In the genomic region with DNA sequence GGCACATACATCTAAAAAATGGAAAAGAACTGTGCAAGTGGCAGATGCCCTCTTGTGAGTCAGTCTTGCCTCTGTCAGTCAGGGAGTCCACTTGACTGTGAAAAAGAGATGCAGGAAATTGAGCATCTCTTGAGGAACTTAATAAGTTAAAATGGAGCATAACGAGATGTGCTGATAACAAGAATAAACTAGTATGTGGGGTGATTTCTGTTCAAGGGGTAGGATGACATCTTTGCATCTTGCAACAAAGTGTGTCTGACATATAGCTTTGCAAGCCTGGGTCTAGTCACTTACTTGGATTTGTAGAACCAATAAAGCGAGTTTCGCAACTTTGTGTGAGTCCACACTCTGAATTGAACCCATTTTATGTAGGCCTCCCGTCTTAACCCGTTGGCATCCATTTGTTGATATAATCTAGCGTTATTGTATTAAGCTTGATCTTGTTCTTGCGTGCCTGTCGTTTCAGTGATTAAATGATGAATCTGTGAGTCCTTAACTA, we compare ENCODE assay signal across 1 cellular context.
TF ChIP-seq lines count a peak whose summit lies in the region.

No MANE protein-coding gene starts in this region.

TF ChIP-seq in HEK293, 187 proteins besides CTCF, POLR2A, EP300 and RAD21 (continued from another document and continues in another):
- TF ChIP-seq, protein P1, sequence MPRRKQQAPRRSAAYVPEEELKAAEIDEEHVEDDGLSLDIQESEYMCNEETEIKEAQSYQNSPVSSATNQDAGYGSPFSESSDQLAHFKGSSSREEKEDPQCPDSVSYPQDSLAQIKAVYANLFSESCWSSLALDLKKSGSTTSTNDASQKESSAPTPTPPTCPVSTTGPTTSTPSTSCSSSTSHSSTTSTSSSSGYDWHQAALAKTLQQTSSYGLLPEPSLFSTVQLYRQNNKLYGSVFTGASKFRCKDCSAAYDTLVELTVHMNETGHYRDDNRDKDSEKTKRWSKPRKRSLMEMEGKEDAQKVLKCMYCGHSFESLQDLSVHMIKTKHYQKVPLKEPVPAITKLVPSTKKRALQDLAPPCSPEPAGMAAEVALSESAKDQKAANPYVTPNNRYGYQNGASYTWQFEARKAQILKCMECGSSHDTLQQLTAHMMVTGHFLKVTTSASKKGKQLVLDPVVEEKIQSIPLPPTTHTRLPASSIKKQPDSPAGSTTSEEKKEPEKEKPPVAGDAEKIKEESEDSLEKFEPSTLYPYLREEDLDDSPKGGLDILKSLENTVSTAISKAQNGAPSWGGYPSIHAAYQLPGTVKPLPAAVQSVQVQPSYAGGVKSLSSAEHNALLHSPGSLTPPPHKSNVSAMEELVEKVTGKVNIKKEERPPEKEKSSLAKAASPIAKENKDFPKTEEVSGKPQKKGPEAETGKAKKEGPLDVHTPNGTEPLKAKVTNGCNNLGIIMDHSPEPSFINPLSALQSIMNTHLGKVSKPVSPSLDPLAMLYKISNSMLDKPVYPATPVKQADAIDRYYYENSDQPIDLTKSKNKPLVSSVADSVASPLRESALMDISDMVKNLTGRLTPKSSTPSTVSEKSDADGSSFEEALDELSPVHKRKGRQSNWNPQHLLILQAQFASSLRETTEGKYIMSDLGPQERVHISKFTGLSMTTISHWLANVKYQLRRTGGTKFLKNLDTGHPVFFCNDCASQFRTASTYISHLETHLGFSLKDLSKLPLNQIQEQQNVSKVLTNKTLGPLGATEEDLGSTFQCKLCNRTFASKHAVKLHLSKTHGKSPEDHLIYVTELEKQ (tag by site-specific recombination; IDR thresholded peaks at IDR 0.05; ENCODE audit: borderline replicate concordance), result peak; percentile 56; the same call in 1 of the 2 replicates
- TF ChIP-seq, protein P2, sequence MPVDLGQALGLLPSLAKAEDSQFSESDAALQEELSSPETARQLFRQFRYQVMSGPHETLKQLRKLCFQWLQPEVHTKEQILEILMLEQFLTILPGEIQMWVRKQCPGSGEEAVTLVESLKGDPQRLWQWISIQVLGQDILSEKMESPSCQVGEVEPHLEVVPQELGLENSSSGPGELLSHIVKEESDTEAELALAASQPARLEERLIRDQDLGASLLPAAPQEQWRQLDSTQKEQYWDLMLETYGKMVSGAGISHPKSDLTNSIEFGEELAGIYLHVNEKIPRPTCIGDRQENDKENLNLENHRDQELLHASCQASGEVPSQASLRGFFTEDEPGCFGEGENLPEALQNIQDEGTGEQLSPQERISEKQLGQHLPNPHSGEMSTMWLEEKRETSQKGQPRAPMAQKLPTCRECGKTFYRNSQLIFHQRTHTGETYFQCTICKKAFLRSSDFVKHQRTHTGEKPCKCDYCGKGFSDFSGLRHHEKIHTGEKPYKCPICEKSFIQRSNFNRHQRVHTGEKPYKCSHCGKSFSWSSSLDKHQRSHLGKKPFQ (tag by site-specific recombination; IDR thresholded peaks at IDR 0.05), result peak; percentile 75; the same call in 1 of the 2 replicates
- no peak for TF ChIP-seq ZNF335 (tag by site-specific recombination; conservative IDR thresholded peaks at IDR 0.05)
- peak; percentile 83 for TF ChIP-seq ZNF629 (tag by site-specific recombination; IDR thresholded peaks at IDR 0.05)
- TF ChIP-seq ZNF148 (tag by site-specific recombination; IDR thresholded peaks at IDR 0.05; ENCODE audit: borderline replicate concordance), result no peak
- peak; percentile 52 for TF ChIP-seq ZNF24 (tag by site-specific recombination; IDR thresholded peaks at IDR 0.05)
- TF ChIP-seq SCRT2 (tag by site-specific recombination; IDR thresholded peaks at IDR 0.05), result peak; percentile 90
- TF ChIP-seq ZBTB17 (tag by site-specific recombination; IDR thresholded peaks at IDR 0.05), result peak; percentile 83
- TF ChIP-seq KLF9 (tag by site-specific recombination; IDR thresholded peaks at IDR 0.05; ENCODE audit: low read depth), result no peak
- no peak for TF ChIP-seq ZNF501 (tag by site-specific recombination; IDR thresholded peaks at IDR 0.05)
- 0 out of 2 replicates have a peak, but pooled peaks have one; percentile 26 for TF ChIP-seq SP3 (tag by site-specific recombination; IDR thresholded peaks at IDR 0.05)
- TF ChIP-seq PRDM6 (tag by site-specific recombination; IDR thresholded peaks at IDR 0.05), result peak; percentile 98
- peak; percentile 55; the same call in 1 of the 2 replicates for TF ChIP-seq INSM2 (tag by site-specific recombination; IDR thresholded peaks at IDR 0.05)
- TF ChIP-seq GLIS2 (tag by site-specific recombination; IDR thresholded peaks at IDR 0.05), result no peak
- peak; percentile 58; the same call in 1 of the 2 replicates for TF ChIP-seq ZSCAN23 (tag by site-specific recombination; IDR thresholded peaks at IDR 0.05)
- TF ChIP-seq KLF16 (tag by site-specific recombination; IDR thresholded peaks at IDR 0.05), result no peak
- TF ChIP-seq ZNF214 (tag by site-specific recombination; IDR thresholded peaks at IDR 0.05; ENCODE audit: borderline replicate concordance), result no peak
- peak; percentile 50; the same call in 1 of the 2 replicates for TF ChIP-seq PATZ1 (tag by site-specific recombination; IDR thresholded peaks at IDR 0.05)
- TF ChIP-seq KLF8 (tag by site-specific recombination; IDR thresholded peaks at IDR 0.05), result peak; percentile 48; the same call in 1 of the 2 replicates
- peak; percentile 69; the same call in 1 of the 2 replicates for TF ChIP-seq ZBTB44 (tag by site-specific recombination; IDR thresholded peaks at IDR 0.05)
- TF ChIP-seq GLI4 (tag by site-specific recombination; IDR thresholded peaks at IDR 0.05), result no peak
- TF ChIP-seq, protein P3, sequence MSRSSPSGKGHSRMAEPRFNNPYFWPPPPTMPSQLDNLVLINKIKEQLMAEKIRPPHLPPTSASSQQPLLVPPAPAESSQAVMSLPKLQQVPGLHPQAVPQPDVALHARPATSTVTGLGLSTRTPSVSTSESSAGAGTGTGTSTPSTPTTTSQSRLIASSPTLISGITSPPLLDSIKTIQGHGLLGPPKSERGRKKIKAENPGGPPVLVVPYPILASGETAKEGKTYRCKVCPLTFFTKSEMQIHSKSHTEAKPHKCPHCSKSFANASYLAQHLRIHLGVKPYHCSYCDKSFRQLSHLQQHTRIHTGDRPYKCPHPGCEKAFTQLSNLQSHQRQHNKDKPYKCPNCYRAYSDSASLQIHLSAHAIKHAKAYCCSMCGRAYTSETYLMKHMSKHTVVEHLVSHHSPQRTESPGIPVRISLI (tag by site-specific recombination; IDR thresholded peaks at IDR 0.05), result 0 out of 2 replicates have a peak, but pooled peaks have one; percentile 9
- TF ChIP-seq ZNF600 (tag by site-specific recombination; IDR thresholded peaks at IDR 0.05), result peak; percentile 55
- peak; percentile 71; the same call in 1 of the 2 replicates for TF ChIP-seq GLI2 (tag by site-specific recombination; IDR thresholded peaks at IDR 0.05; ENCODE audit: borderline replicate concordance, low read depth)
- TF ChIP-seq SP7 (tag by site-specific recombination; IDR thresholded peaks at IDR 0.05), result peak; percentile 82
- TF ChIP-seq ZBTB48 (tag by site-specific recombination; IDR thresholded peaks at IDR 0.05), result peak; percentile 16; the same call in 1 of the 2 replicates
- peak; percentile 40; the same call in 1 of the 2 replicates for TF ChIP-seq ZNF2 (tag by site-specific recombination; IDR thresholded peaks at IDR 0.05)
- TF ChIP-seq ZNF558 (tag by site-specific recombination; IDR thresholded peaks at IDR 0.05), result peak; percentile 64
- no peak for TF ChIP-seq ZNF830 (tag by site-specific recombination; IDR thresholded peaks at IDR 0.05; ENCODE audit: low read depth)
- TF ChIP-seq HOXD13 (CRISPR knock-in tag; IDR thresholded peaks at IDR 0.05; ENCODE audit: borderline replicate concordance), result no peak
- no peak for TF ChIP-seq ZNF423 (tag by site-specific recombination; IDR thresholded peaks at IDR 0.05)
- TF ChIP-seq ZEB2 (tag by site-specific recombination; IDR thresholded peaks at IDR 0.05), result peak; percentile 93
- TF ChIP-seq ZNF580 (tag by site-specific recombination; IDR thresholded peaks at IDR 0.05), result no peak
- TF ChIP-seq ZNF561 (tag by site-specific recombination; IDR thresholded peaks at IDR 0.05; ENCODE audit: borderline replicate concordance), result 0 out of 2 replicates have a peak, but pooled peaks have one; percentile 14
- TF ChIP-seq GLIS1 (tag by site-specific recombination; IDR thresholded peaks at IDR 0.05), result peak; percentile 52
- peak; percentile 61 for TF ChIP-seq GFI1B (tag by site-specific recombination; IDR thresholded peaks at IDR 0.05)
- TF ChIP-seq, protein P4, sequence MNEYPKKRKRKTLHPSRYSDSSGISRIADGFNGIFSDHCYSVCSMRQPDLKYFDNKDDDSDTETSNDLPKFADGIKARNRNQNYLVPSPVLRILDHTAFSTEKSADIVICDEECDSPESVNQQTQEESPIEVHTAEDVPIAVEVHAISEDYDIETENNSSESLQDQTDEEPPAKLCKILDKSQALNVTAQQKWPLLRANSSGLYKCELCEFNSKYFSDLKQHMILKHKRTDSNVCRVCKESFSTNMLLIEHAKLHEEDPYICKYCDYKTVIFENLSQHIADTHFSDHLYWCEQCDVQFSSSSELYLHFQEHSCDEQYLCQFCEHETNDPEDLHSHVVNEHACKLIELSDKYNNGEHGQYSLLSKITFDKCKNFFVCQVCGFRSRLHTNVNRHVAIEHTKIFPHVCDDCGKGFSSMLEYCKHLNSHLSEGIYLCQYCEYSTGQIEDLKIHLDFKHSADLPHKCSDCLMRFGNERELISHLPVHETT (tag by site-specific recombination; IDR thresholded peaks at IDR 0.05), result peak; percentile 46; the same call in 1 of the 2 replicates
